24 cellular contexts compared by ENCODE assay signal in genomic region chr6:25377672-25378071, GRCh38.
DNase-seq lines count a peak whose midpoint lies in the region; FAIRE-seq and TF ChIP-seq lines count a peak whose summit lies in the region.
"Had no signal": no experiment of that assay in that cellular context is flagged by ENCODE, and none has a peak within 500 bp of the region (broad histone marks: within the 10 kb centered on the region; RNA-seq: fewer than 3 reads in every experiment).

No MANE protein-coding gene starts in this region.

- peak overlapping the region; percentile 47 for H3K4me3 ChIP-seq in OCI-LY1 (ENCODE audit: low read depth, low read length, poor library complexity, severe bottlenecking)
- no peak overlapping the region for H3K4me3 ChIP-seq in astrocyte (ENCODE audit: insufficient read depth, low read depth, low read length)
- no peak overlapping the region for H3K4me3 ChIP-seq in esophagus squamous epithelium
- H3K4me3 ChIP-seq: BLaER1 had no signal

- H3K9me3 Mint-ChIP-seq in H9 (peaks cover 7 to 16% of the 10 kb centered on the region in 2 experiments; a peak in 4 of 5 replicates), astrocyte (ENCODE audit: unreplicated experiment) (peaks cover 11% of the 10 kb centered on the region)

- TF ChIP-seq CTCF in H9 (conservative IDR thresholded peaks at IDR 0.05), result no peak
- peak; percentile 71 for TF ChIP-seq CTCF in OCI-LY1 (IDR thresholded peaks at IDR 0.05; ENCODE audit: low read length)
- no peak for TF ChIP-seq CTCF in astrocyte (IDR thresholded peaks at IDR 0.05; ENCODE audit: insufficient read depth, low read depth, low read length)
- no peak for TF ChIP-seq CTCF in esophagus squamous epithelium (IDR thresholded peaks at IDR 0.05)

- no peak overlapping the region for H2BK20ac ChIP-seq in H9 (ENCODE audit: low read depth, low read length, poor library complexity, severe bottlenecking)

- H3K9me2 ChIP-seq in OCI-LY1 (ENCODE audit: low read depth, low read length), result no peaks in the 10 kb centered on the region
- H3K9me2 ChIP-seq: SK-N-SH had no signal

- peaks cover 7% of the 10 kb centered on the region; the same call in 1 of the 2 replicates for H3K79me2 ChIP-seq in H9 (ENCODE audit: insufficient read depth, low read length)
- H3K79me2 ChIP-seq in OCI-LY1 (ENCODE audit: insufficient read depth, low read length), result peaks cover 45% of the 10 kb centered on the region
- H3K79me2 ChIP-seq in astrocyte (ENCODE audit: insufficient read depth, low read length), result no peaks in the 10 kb centered on the region

- H2AFZ ChIP-seq in H9 (ENCODE audit: low read length), result no peak overlapping the region
- H2AFZ ChIP-seq in OCI-LY1 (ENCODE audit: low read length), result no peak overlapping the region
- no peak overlapping the region for H2AFZ ChIP-seq in astrocyte (ENCODE audit: low read depth, low read length)

- H3K4me1 Mint-ChIP-seq in H9, result peaks cover 6 to 13% of the 10 kb centered on the region in 2 experiments; a peak in 3 of 4 replicates
- peaks cover 14% of the 10 kb centered on the region for H3K4me1 Mint-ChIP-seq in astrocyte (ENCODE audit: low read depth, unreplicated experiment)

- no peak overlapping the region for H4K5ac ChIP-seq in H9 (ENCODE audit: insufficient read length, low read depth, low read length)

- H3K27ac Mint-ChIP-seq in H9, result peak overlapping the region in 2 of 3 experiments; percentile 2 to 45; a peak in 2 of 7 replicates
- peak overlapping the region; percentile 24 for H3K27ac Mint-ChIP-seq in astrocyte (ENCODE audit: unreplicated experiment)
- H3K27ac Mint-ChIP-seq: CD4-positive, alpha-beta memory T cell had no signal

- H3K9me3 ChIP-seq in H9 (ENCODE audit: control insufficient read depth, low read depth, low read length), result no peaks in the 10 kb centered on the region
- no peaks in the 10 kb centered on the region for H3K9me3 ChIP-seq in OCI-LY1 (ENCODE audit: low read length)
- H3K9me3 ChIP-seq in astrocyte (ENCODE audit: insufficient read depth, low read depth, low read length), result no peaks in the 10 kb centered on the region
- peaks cover 0 to 6% (median 0%) of the 10 kb centered on the region in 3 donors for H3K9me3 ChIP-seq in esophagus squamous epithelium
- H3K9me3 ChIP-seq: SK-N-SH had no signal

- no peak overlapping the region for H3K56ac ChIP-seq in H9 (ENCODE audit: insufficient read length, low read depth, low read length)

- H2AK5ac ChIP-seq in H9 (ENCODE audit: insufficient read length, low read length), result no peak overlapping the region

- H3K36me3 Mint-ChIP-seq in H9 (ENCODE audit: insufficient read depth in 1 of 3, low read depth in 3 of 3) (peaks cover 6 to 14% (median 12%) of the 10 kb centered on the region in 3 experiments; a peak in 6 of 7 replicates), astrocyte (ENCODE audit: low read depth, unreplicated experiment) (peaks cover 7% of the 10 kb centered on the region)

- no peak for TF ChIP-seq POLR2A in GM12892 (IDR thresholded peaks at IDR 0.05; ENCODE audit: low read depth, low read length)
- no peak for TF ChIP-seq POLR2A in esophagus squamous epithelium (IDR thresholded peaks at IDR 0.05)

- no peak overlapping the region for H2BK120ac ChIP-seq in H9 (ENCODE audit: low read depth, low read length, poor library complexity, severe bottlenecking)

- H3T11ph ChIP-seq in H9 (ENCODE audit: low read length), result no peak overlapping the region

- intact Hi-C loops in esophagus squamous epithelium (cut with DNase I), result no loop called here

- H4K20me1 ChIP-seq in H9 (ENCODE audit: control insufficient read depth, insufficient read depth, insufficient read length), result no peaks in the 10 kb centered on the region
- no peaks in the 10 kb centered on the region for H4K20me1 ChIP-seq in OCI-LY1 (ENCODE audit: insufficient read depth, low read length)
- H4K20me1 ChIP-seq in astrocyte (ENCODE audit: insufficient read depth, low read length), result peaks cover 5% of the 10 kb centered on the region
- H4K20me1 ChIP-seq: BLaER1 had no signal

- H3K4me3 Mint-ChIP-seq in H9, result no peak overlapping the region; a peak in 1 of 5 replicates
- H3K4me3 Mint-ChIP-seq in astrocyte (ENCODE audit: unreplicated experiment), result no peak overlapping the region
- H3K4me3 Mint-ChIP-seq: CD4-positive, alpha-beta memory T cell had no signal

- H3K4me1 ChIP-seq in H9 (ENCODE audit: insufficient read depth, low read length), result no peaks in the 10 kb centered on the region
- H3K4me1 ChIP-seq in OCI-LY1 (ENCODE audit: insufficient read depth, low read length, severe bottlenecking), result peaks cover 61% of the 10 kb centered on the region
- no peaks in the 10 kb centered on the region for H3K4me1 ChIP-seq in astrocyte (ENCODE audit: insufficient read depth, low read length)
- no peaks in the 10 kb centered on the region for H3K4me1 ChIP-seq in esophagus squamous epithelium
- H3K4me1 ChIP-seq: BLaER1, Caco-2 had no signal

- H3K4ac ChIP-seq in H9 (ENCODE audit: low read depth, low read length), result no peak overlapping the region

- H3K36me3 ChIP-seq in OCI-LY1 (ENCODE audit: insufficient read depth, low read length) (no peaks in the 10 kb centered on the region), astrocyte (ENCODE audit: insufficient read depth, low read length) (no peaks in the 10 kb centered on the region), esophagus squamous epithelium (no peaks in the 10 kb centered on the region)
- H3K36me3 ChIP-seq: BLaER1 had no signal

- H3K9ac ChIP-seq in H9 (ENCODE audit: extremely low read depth, insufficient read length, low read length) (no peak overlapping the region), OCI-LY1 (ENCODE audit: low read length) (peak overlapping the region; percentile 35; the same call in 1 of the 2 replicates), astrocyte (ENCODE audit: low read length) (no peak overlapping the region)
- H3K9ac ChIP-seq: BLaER1, SK-N-SH had no signal

- H3K27me3 Mint-ChIP-seq in H9 (ENCODE audit: low read depth) (no peaks in the 10 kb centered on the region), astrocyte (ENCODE audit: low read depth, unreplicated experiment) (no peaks in the 10 kb centered on the region)

- WGBS in H9 (ENCODE audit: extremely low coverage, insufficient read length, low lambda C conversion rate), result no CpG with 5 or more reads among the region's 1 CpG
- 88% methylated on average over 1 of the region's 1 CpG; no CpG with 5 or more reads in 1 of the 2 donors for WGBS in esophagus squamous epithelium, 2 donors

- no peak overlapping the region for H3K14ac ChIP-seq in H9 (ENCODE audit: insufficient read depth, low read length)

- no peak overlapping the region for H2BK15ac ChIP-seq in H9 (ENCODE audit: low read depth, low read length)

- no peak overlapping the region for H4K91ac ChIP-seq in H9 (ENCODE audit: insufficient read length, low read depth, low read length)

- H3K79me1 ChIP-seq in H9 (ENCODE audit: insufficient read depth, low read depth, low read length, poor library complexity, severe bottlenecking), result no peaks in the 10 kb centered on the region

- no peaks in the 10 kb centered on the region for H3F3A ChIP-seq in OCI-LY1 (ENCODE audit: insufficient read depth, low read length)

- H2BK5ac ChIP-seq in H9 (ENCODE audit: insufficient read length, low read length), result no peak overlapping the region

- DNase-seq in GM12892 (ENCODE audit: insufficient read length) (no peak), H9 (no peak), astrocyte (ENCODE audit: low read depth) (no peak), esophagus squamous epithelium (lab: John Stamatoyannopoulos, UW) (no peak), NCI-H510A (lab: John Stamatoyannopoulos, UW) (no peak), NCI-H2171 treated with DMSO at 0.1 percent for 48 hours (lab: John Stamatoyannopoulos, UW) (no peak), AG08395 (ENCODE audit: low spot score) (no peak)
- DNase-seq: Caco-2; CD4-positive, alpha-beta memory T cell; DMS153; H7; KG1; NCI-H1048; NCI-H146; NCI-H2029; NCI-H345; NCI-H524 treated with DMSO at 0.1 percent for 48 hours; NCI-H82; PC-3; SIG-M5; SK-N-SH had no signal

- H2BK12ac ChIP-seq in H9 (ENCODE audit: insufficient read length, low read depth, low read length), result no peak overlapping the region

- H3K4me2 ChIP-seq in H9 (ENCODE audit: insufficient read depth, insufficient read length, low read length) (no peak overlapping the region), OCI-LY1 (ENCODE audit: low read length) (peak overlapping the region; percentile 60), astrocyte (ENCODE audit: low read length) (no peak overlapping the region)
- H3K4me2 ChIP-seq: BLaER1, SK-N-SH had no signal

- H3K23me2 ChIP-seq in H9 (ENCODE audit: insufficient read length, low read depth, low read length, poor library complexity, severe bottlenecking), result no peaks in the 10 kb centered on the region

- H3K27me3 ChIP-seq in H9 (ENCODE audit: insufficient read depth, low read length) (no peaks in the 10 kb centered on the region), OCI-LY1 (ENCODE audit: insufficient read depth, low read length) (no peaks in the 10 kb centered on the region), astrocyte (ENCODE audit: insufficient read depth, low read length) (no peaks in the 10 kb centered on the region), esophagus squamous epithelium (no peaks in the 10 kb centered on the region)
- H3K27me3 ChIP-seq: BLaER1 had no signal

- H3K18ac ChIP-seq in H9 (ENCODE audit: insufficient read length, low read depth, low read length), result no peak overlapping the region

- FAIRE-seq in GM12892 (lab: Jason Lieb, UNC) (peak; percentile 48), astrocyte (lab: Jason Lieb, UNC) (no peak)

- no peak overlapping the region for H4K8ac ChIP-seq in H9 (replicated peaks; ENCODE audit: insufficient read length, low read depth, low read length)

- H3K23ac ChIP-seq in H9 (ENCODE audit: insufficient read length, low read depth, low read length), result no peak overlapping the region

- H3K27ac ChIP-seq in H9 (ENCODE audit: insufficient read length, low read depth, low read length) (no peak overlapping the region), OCI-LY1 (ENCODE audit: low read depth, low read length, poor library complexity, severe bottlenecking) (peak overlapping the region; percentile 84), astrocyte (ENCODE audit: low read depth, low read length) (no peak overlapping the region), esophagus squamous epithelium (no peak overlapping the region)
- H3K27ac ChIP-seq: BLaER1, RWPE1 had no signal
